ENCODE assay signal across 8 cellular contexts in genomic region chr20:56392282-56393132, GRCh38. TPM values are rescaled to one million over a fixed set of nuclear protein-coding genes. Genes with fewer than 3 reads are reported as not detected.
DNase-seq lines count a peak whose midpoint lies in the region; ATAC-seq and TF ChIP-seq lines count a peak whose summit lies in the region.

Gene CSTF1, plus strand, starts transcription at chr20:56392645. Its CDS starts 2,908 bp downstream, at chr20:56395553.

- H3K27ac Mint-ChIP-seq in activated naive CD8-positive, alpha-beta T cell treated with anti-CD3 and anti-CD28 coated beads, Interleukin-2, amount 50 U/mL, for 24 hours, result no peak within 1 kb of the TSS
- H3K27ac Mint-ChIP-seq in type B pancreatic cell, result no peak within 1 kb of the TSS

- H3K23ac ChIP-seq in trophoblast cell (ENCODE audit: low read length), result no peak within 1 kb of the TSS

- TF ChIP-seq CTCF in GM12865 (IDR thresholded peaks at IDR 0.05; ENCODE audit: insufficient read depth, low read depth, low read length, missing control alignments), result no peak
- no peak for TF ChIP-seq CTCF in cardiac muscle cell (IDR thresholded peaks at IDR 0.05; ENCODE audit: low read depth, low read length)
- no peak for TF ChIP-seq CTCF in type B pancreatic cell (conservative IDR thresholded peaks at IDR 0.05)

- peak within 1 kb of the TSS; percentile 66 for H2BK5ac ChIP-seq in trophoblast cell (ENCODE audit: low read depth, low read length, poor library complexity)

- ATAC-seq in HG02763 (IDR thresholded peaks at IDR 0.05; ENCODE audit: unreplicated experiment), result peak; percentile 93
- ATAC-seq in activated naive CD8-positive, alpha-beta T cell treated with anti-CD3 and anti-CD28 coated beads, Interleukin-2, amount 50 U/mL, for 24 hours, result peak; percentile 94

- peaks cover 13% of the 10 kb centered on the region for H3K4me1 ChIP-seq in cardiac muscle cell (ENCODE audit: low read depth)
- H3K4me1 ChIP-seq in trophoblast cell (ENCODE audit: control insufficient read depth in 1 of 2, insufficient read depth in 2 of 2, low read length in 2 of 2), result peaks cover 0 to 8% of the 10 kb centered on the region in 2 experiments

- no peaks in the 10 kb centered on the region for H3K9me3 Mint-ChIP-seq in activated naive CD8-positive, alpha-beta T cell treated with anti-CD3 and anti-CD28 coated beads, Interleukin-2, amount 50 U/mL, for 24 hours
- no peaks in the 10 kb centered on the region for H3K9me3 Mint-ChIP-seq in type B pancreatic cell

- no peak within 1 kb of the TSS for H2BK12ac ChIP-seq in trophoblast cell (ENCODE audit: low read length)

- H2BK120ac ChIP-seq in trophoblast cell (ENCODE audit: insufficient read depth, low read length, poor library complexity), result peak within 1 kb of the TSS; percentile 40

- H3K14ac ChIP-seq in trophoblast cell (ENCODE audit: low read length), result peak within 1 kb of the TSS; percentile 41

- H3K27me3 Mint-ChIP-seq in activated naive CD8-positive, alpha-beta T cell treated with anti-CD3 and anti-CD28 coated beads, Interleukin-2, amount 50 U/mL, for 24 hours, result no peaks in the 10 kb centered on the region
- no peaks in the 10 kb centered on the region for H3K27me3 Mint-ChIP-seq in type B pancreatic cell

- H3K4me1 Mint-ChIP-seq in activated naive CD8-positive, alpha-beta T cell treated with anti-CD3 and anti-CD28 coated beads, Interleukin-2, amount 50 U/mL, for 24 hours, result peaks cover 33% of the 10 kb centered on the region
- H3K4me1 Mint-ChIP-seq in type B pancreatic cell (ENCODE audit: unreplicated experiment), result peaks cover 30% of the 10 kb centered on the region

- H4K8ac ChIP-seq in trophoblast cell (ENCODE audit: low read depth, low read length), result peak within 1 kb of the TSS; percentile 63

- peak; percentile 100 for DNase-seq in GM12865 (ENCODE audit: low read depth)
- peak; percentile 95 for DNase-seq in NCI-H1417 treated with DMSO at 0.1 percent for 48 hours (lab: John Stamatoyannopoulos, UW)
- DNase-seq in SW480 (ENCODE audit: low spot score), result peak; percentile 100
- peak; percentile 99 for DNase-seq in activated naive CD8-positive, alpha-beta T cell treated with anti-CD3 and anti-CD28 coated beads, Interleukin-2, amount 50 U/mL, for 24 hours
- peak; percentile 99 to 100 for DNase-seq in cardiac muscle cell (ENCODE audit: low read depth in 1 of 2, low spot score in 1 of 2)
- peak; percentile 100 for DNase-seq in trophoblast cell
- DNase-seq in type B pancreatic cell (ENCODE audit: extremely low spot score, unreplicated experiment), result peak; percentile 99

- H3K9me3 ChIP-seq in cardiac muscle cell (ENCODE audit: low read depth), result no peaks in the 10 kb centered on the region
- no peaks in the 10 kb centered on the region for H3K9me3 ChIP-seq in trophoblast cell (ENCODE audit: insufficient read depth, low read depth, low read length)

- peaks cover 21% of the 10 kb centered on the region for H3K36me3 ChIP-seq in cardiac muscle cell
- peaks cover 12 to 37% of the 10 kb centered on the region in 2 experiments for H3K36me3 ChIP-seq in trophoblast cell (ENCODE audit: control insufficient read depth in 1 of 2, insufficient read depth in 2 of 2, low read length in 2 of 2)

- peak within 1 kb of the TSS; percentile 82 for H3K27ac ChIP-seq in cardiac muscle cell
- peak within 1 kb of the TSS; percentile 81 for H3K27ac ChIP-seq in trophoblast cell (ENCODE audit: low read depth, low read length)

- H3K4me3 Mint-ChIP-seq in activated naive CD8-positive, alpha-beta T cell treated with anti-CD3 and anti-CD28 coated beads, Interleukin-2, amount 50 U/mL, for 24 hours, result no peak within 1 kb of the TSS
- H3K4me3 Mint-ChIP-seq in type B pancreatic cell, result no peak within 1 kb of the TSS

- H3K79me1 ChIP-seq in trophoblast cell (ENCODE audit: low read length), result peaks cover 9% of the 10 kb centered on the region

- peaks cover 62% of the 10 kb centered on the region for H3K36me3 Mint-ChIP-seq in activated naive CD8-positive, alpha-beta T cell treated with anti-CD3 and anti-CD28 coated beads, Interleukin-2, amount 50 U/mL, for 24 hours (ENCODE audit: low read depth)
- H3K36me3 Mint-ChIP-seq in type B pancreatic cell, result peaks cover 22% of the 10 kb centered on the region

- no peak within 1 kb of the TSS for H2AK5ac ChIP-seq in trophoblast cell (ENCODE audit: low read length)

- no CpG with 5 or more reads among the region's 57 CpGs for WGBS in trophoblast cell (ENCODE audit: extremely low coverage, insufficient coverage, insufficient read length)

- H4K91ac ChIP-seq in trophoblast cell (ENCODE audit: low read depth, low read length), result peak within 1 kb of the TSS; percentile 67

- peak within 1 kb of the TSS; percentile 68 for H2AFZ ChIP-seq in trophoblast cell (ENCODE audit: insufficient read depth, low read length, poor library complexity)

- H3K79me2 ChIP-seq in trophoblast cell (ENCODE audit: control insufficient read depth, insufficient read depth, low read length, poor library complexity), result peaks cover 14% of the 10 kb centered on the region

- H3K18ac ChIP-seq in trophoblast cell (ENCODE audit: low read length), result peak within 1 kb of the TSS; percentile 48

- H3K27me3 ChIP-seq in cardiac muscle cell, result no peaks in the 10 kb centered on the region
- no peaks in the 10 kb centered on the region for H3K27me3 ChIP-seq in trophoblast cell (ENCODE audit: insufficient read depth, low read length)

- H4K12ac ChIP-seq in trophoblast cell (ENCODE audit: low read depth, low read length), result peak within 1 kb of the TSS; percentile 78

- H3K4me3 ChIP-seq in GM12865 (ENCODE audit: low read depth, low read length) (peak within 1 kb of the TSS; percentile 94), cardiac muscle cell (peak within 1 kb of the TSS; percentile 62), trophoblast cell (ENCODE audit: low read depth, low read length) (peak within 1 kb of the TSS; percentile 90)

- peak within 1 kb of the TSS; percentile 83 for H3K9ac ChIP-seq in trophoblast cell (ENCODE audit: low read length)

- H3K4me2 ChIP-seq in trophoblast cell (ENCODE audit: low read length), result peak within 1 kb of the TSS; percentile 76

- peak within 1 kb of the TSS; percentile 80 for H3K4ac ChIP-seq in trophoblast cell (ENCODE audit: low read depth, low read length)

RNA-seq across cellular contexts. Expression of gene CSTF1, which starts in this region (rescaled TPM):
- total RNA-seq in cardiac muscle cell (39.5 and 46.4 TPM in 2 replicates), type B pancreatic cell (ENCODE audit: low replicate concordance) (43.2 and 48.4 TPM in 2 replicates)
- polyA plus RNA-seq in cardiac muscle cell, result 34.9 and 46.8 TPM in 2 replicates
- 29.1 and 30.3 TPM in 2 replicates for polyA plus RNA-seq in trophoblast cell (2013)

Comparison
In these comparisons a context has a peak if more than half of its experiments do, and no peak if none do; other contexts are left out.
1. Peak in every context shown above with its lines: DNase-seq, ATAC-seq, H3K4me3 ChIP-seq and H3K27ac ChIP-seq.